In genomic region chr17:78214016-78214705, GRCh38 we compare ENCODE assay signal across 1 cellular context.
A peak's percentile ranks its signal among the peaks of the same experiment; 100 is the strongest.
TF ChIP-seq lines count a peak whose summit lies in the region.

TSS of gene BIRC5 (plus strand) at chr17:78214253. CDS start at chr17:78214317, 64 bp downstream.

TF ChIP-seq in HepG2, 621 proteins besides CTCF, POLR2A, EP300 and RAD21 (continued from another document and continues in another):
- TF ChIP-seq KAT2B (IDR thresholded peaks at IDR 0.05; ENCODE audit: borderline replicate concordance, low read depth, low read length) = no peak
- TF ChIP-seq ZNF253 (CRISPR knock-in tag; IDR thresholded peaks at IDR 0.05; ENCODE audit: borderline replicate concordance) = peak; percentile 60; the same call in 1 of the 2 replicates
- peak; percentile 82; the same call in 1 of the 2 replicates for TF ChIP-seq KLF11 (CRISPR knock-in tag; IDR thresholded peaks at IDR 0.05)
- peak; percentile 68 for TF ChIP-seq JUN (CRISPR knock-in tag; IDR thresholded peaks at IDR 0.05)
- no peak for TF ChIP-seq NR3C1 (CRISPR knock-in tag; IDR thresholded peaks at IDR 0.05)
- peak; percentile 98 for TF ChIP-seq SP4 (CRISPR knock-in tag; IDR thresholded peaks at IDR 0.05)
- TF ChIP-seq DRAP1 (CRISPR knock-in tag; IDR thresholded peaks at IDR 0.05) = peak; percentile 92
- TF ChIP-seq FOXA3 (CRISPR knock-in tag; IDR thresholded peaks at IDR 0.05) = peak; percentile 68
- TF ChIP-seq ZNF143 (CRISPR knock-in tag; IDR thresholded peaks at IDR 0.05) = peak; percentile 100
- no peak for TF ChIP-seq TEF (CRISPR knock-in tag; IDR thresholded peaks at IDR 0.05)
- no peak for TF ChIP-seq DNMT3B (CRISPR knock-in tag; conservative IDR thresholded peaks at IDR 0.05)
- TF ChIP-seq ZBTB25 (CRISPR knock-in tag; IDR thresholded peaks at IDR 0.05) = peak; percentile 31; the same call in 1 of the 2 replicates
- no peak for TF ChIP-seq ZNF629 (CRISPR knock-in tag; conservative IDR thresholded peaks at IDR 0.05)
- peak; percentile 61; the same call in 1 of the 2 replicates for TF ChIP-seq CREB1 (IDR thresholded peaks at IDR 0.05)
- TF ChIP-seq CREB1 (CRISPR knock-in tag; IDR thresholded peaks at IDR 0.05) = peak; percentile 62; the same call in 1 of the 2 replicates
- TF ChIP-seq GATAD1 (CRISPR knock-in tag; IDR thresholded peaks at IDR 0.05) = peak; percentile 98
- TF ChIP-seq ZBTB2 (CRISPR knock-in tag; IDR thresholded peaks at IDR 0.05; ENCODE audit: low read depth) = peak; percentile 84; the same call in 1 of the 2 replicates
- TF ChIP-seq ZFP62 (CRISPR knock-in tag; IDR thresholded peaks at IDR 0.05) = peak; percentile 96; the same call in 1 of the 2 replicates
- TF ChIP-seq SP1 (IDR thresholded peaks at IDR 0.05) = no peak
- peak; percentile 100 for TF ChIP-seq SP1 (CRISPR knock-in tag; IDR thresholded peaks at IDR 0.05)
- TF ChIP-seq HDAC1 (CRISPR knock-in tag; IDR thresholded peaks at IDR 0.05) = peak; percentile 100
- no peak for TF ChIP-seq ZNF562 (CRISPR knock-in tag; IDR thresholded peaks at IDR 0.05; ENCODE audit: borderline replicate concordance)
- TF ChIP-seq SOX13 (IDR thresholded peaks at IDR 0.05) = no peak
- peak in 1 of 2 experiments; percentile 45; a peak in 1 of 4 replicates for TF ChIP-seq SOX13 (CRISPR knock-in tag; conservative IDR thresholded peaks at IDR 0.05 in 1 of 2, IDR thresholded peaks at IDR 0.05 in 1 of 2)
- no peak for TF ChIP-seq JUND (CRISPR knock-in tag; IDR thresholded peaks at IDR 0.05)
- no peak for TF ChIP-seq RELA (CRISPR knock-in tag; IDR thresholded peaks at IDR 0.05)
- TF ChIP-seq ZNF142 (CRISPR knock-in tag; IDR thresholded peaks at IDR 0.05) = peak; percentile 56
- peak; percentile 96; the same call in 1 of the 2 replicates for TF ChIP-seq ZC3H13 (CRISPR knock-in tag; IDR thresholded peaks at IDR 0.05)
- peak; percentile 92 for TF ChIP-seq YEATS2 (CRISPR knock-in tag; IDR thresholded peaks at IDR 0.05; ENCODE audit: borderline replicate concordance)
- TF ChIP-seq NFKBIZ (CRISPR knock-in tag; IDR thresholded peaks at IDR 0.05) = 0 out of 2 replicates have a peak, but pooled peaks have one; percentile 44
- no peak for TF ChIP-seq ZNF530 (CRISPR knock-in tag; IDR thresholded peaks at IDR 0.05; ENCODE audit: low read depth)
- no peak for TF ChIP-seq ZNF75D (CRISPR knock-in tag; IDR thresholded peaks at IDR 0.05; ENCODE audit: borderline replicate concordance)
- no peak for TF ChIP-seq FOSL1 (CRISPR knock-in tag; IDR thresholded peaks at IDR 0.05; ENCODE audit: borderline replicate concordance)
- no peak for TF ChIP-seq CBX1 (IDR thresholded peaks at IDR 0.05; ENCODE audit: low read depth)
- peak; percentile 87 for TF ChIP-seq ZNF276 (CRISPR knock-in tag; IDR thresholded peaks at IDR 0.05; ENCODE audit: low read depth)
- no peak; the same call in 1 of the 2 replicates for TF ChIP-seq ZKSCAN8 (CRISPR knock-in tag; IDR thresholded peaks at IDR 0.05; ENCODE audit: borderline replicate concordance)
- TF ChIP-seq ZNF263 (CRISPR knock-in tag; IDR thresholded peaks at IDR 0.05) = 0 out of 2 replicates have a peak, but pooled peaks have one; percentile 47
- peak; percentile 100 for TF ChIP-seq THAP11 (CRISPR knock-in tag; IDR thresholded peaks at IDR 0.05)
- TF ChIP-seq KDM3A (CRISPR knock-in tag; IDR thresholded peaks at IDR 0.05; ENCODE audit: low read depth) = peak; percentile 78; the same call in 1 of the 2 replicates
- peak; percentile 75; the same call in 1 of the 2 replicates for TF ChIP-seq ZNF784 (CRISPR knock-in tag; IDR thresholded peaks at IDR 0.05; ENCODE audit: borderline replicate concordance)
- no peak; the same call in 1 of the 2 replicates for TF ChIP-seq GABPA (IDR thresholded peaks at IDR 0.05; ENCODE audit: low read depth, low read length)
- TF ChIP-seq GABPA (CRISPR knock-in tag; IDR thresholded peaks at IDR 0.05; ENCODE audit: low read depth) = peak; percentile 68
- no peak for TF ChIP-seq RFXANK (CRISPR knock-in tag; IDR thresholded peaks at IDR 0.05)
- peak; percentile 95; the same call in 1 of the 2 replicates for TF ChIP-seq ZNF724P (CRISPR knock-in tag; IDR thresholded peaks at IDR 0.05; ENCODE audit: borderline replicate concordance)
- TF ChIP-seq ELF4 (CRISPR knock-in tag; IDR thresholded peaks at IDR 0.05; ENCODE audit: borderline replicate concordance) = no peak
- TF ChIP-seq ATF4 (CRISPR knock-in tag; IDR thresholded peaks at IDR 0.05) = peak in 1 of 2 experiments; percentile 83; a peak in 2 of 4 replicates
- TF ChIP-seq MBNL3 (CRISPR knock-in tag; conservative IDR thresholded peaks at IDR 0.05) = no peak
- no peak for TF ChIP-seq ZNF414 (CRISPR knock-in tag; IDR thresholded peaks at IDR 0.05)
- no peak; the same call in 1 of the 2 replicates for TF ChIP-seq ZNF709 (CRISPR knock-in tag; IDR thresholded peaks at IDR 0.05)
- TF ChIP-seq SIN3B (IDR thresholded peaks at IDR 0.05; ENCODE audit: low read length) = peak; percentile 99
- TF ChIP-seq IKZF1 (IDR thresholded peaks at IDR 0.05) = no peak
- TF ChIP-seq ZNF552 (CRISPR knock-in tag; IDR thresholded peaks at IDR 0.05; ENCODE audit: borderline replicate concordance) = no peak; the same call in 1 of the 2 replicates
- peak; percentile 91 for TF ChIP-seq NR0B2 (CRISPR knock-in tag; IDR thresholded peaks at IDR 0.05)
- TF ChIP-seq CCAR2 (optimal IDR thresholded peaks at IDR 0.05; ENCODE audit: low read depth, low read length) = no peak
- TF ChIP-seq MAZ (IDR thresholded peaks at IDR 0.05; ENCODE audit: borderline replicate concordance, low read depth, low read length) = peak; percentile 72; the same call in 1 of the 2 replicates
- peak; percentile 86 for TF ChIP-seq MAZ (CRISPR knock-in tag; IDR thresholded peaks at IDR 0.05; ENCODE audit: low read depth)
- peak; percentile 80; the same call in 1 of the 2 replicates for TF ChIP-seq ZNF180 (CRISPR knock-in tag; IDR thresholded peaks at IDR 0.05; ENCODE audit: borderline replicate concordance, low read depth)
- no peak for TF ChIP-seq ZFAT (CRISPR knock-in tag; conservative IDR thresholded peaks at IDR 0.05)
